ENCODE assay signal across 8 cellular contexts in genomic region chr15:65049418-65049840, GRCh38. TPM values are rescaled to one million over a fixed set of nuclear protein-coding genes. Genes with fewer than 3 reads are reported as not detected.
DNase-seq lines count a peak whose midpoint lies in the region; ATAC-seq and TF ChIP-seq lines count a peak whose summit lies in the region.

No MANE protein-coding gene starts in this region.

- no peaks in the 10 kb centered on the region for H3K27me3 Mint-ChIP-seq in H9 (ENCODE audit: low read depth)
- no peaks in the 10 kb centered on the region for H3K27me3 Mint-ChIP-seq in activated naive CD4-positive, alpha-beta T cell treated with anti-CD3 and anti-CD28 coated beads, Interleukin-2, amount 50 U/mL, for 24 hours

- no peak for TF ChIP-seq POLR2A in suprapubic skin (IDR thresholded peaks at IDR 0.05)

- H4K20me1 ChIP-seq in DND-41 (ENCODE audit: insufficient read depth, low read length) (no peaks in the 10 kb centered on the region), H9 (ENCODE audit: control insufficient read depth, insufficient read depth, insufficient read length) (no peaks in the 10 kb centered on the region), osteoblast (ENCODE audit: insufficient read depth, low read length) (no peaks in the 10 kb centered on the region)

- H2BK5ac ChIP-seq in H9 (ENCODE audit: insufficient read length, low read length): no peak overlapping the region

- no peak overlapping the region for H4K5ac ChIP-seq in H9 (ENCODE audit: insufficient read length, low read depth, low read length)

- H2AFZ ChIP-seq in DND-41 (ENCODE audit: low read depth, low read length) (no peak overlapping the region), H9 (ENCODE audit: low read length) (no peak overlapping the region), osteoblast (ENCODE audit: low read length) (peak overlapping the region; percentile 46)

- no CpG with 5 or more reads among the region's 19 CpGs for WGBS in H9 (ENCODE audit: extremely low coverage, insufficient read length, low lambda C conversion rate)
- 10% methylated on average over 13 of the region's 19 CpGs for WGBS in suprapubic skin

- H3K4me2 ChIP-seq in DND-41 (ENCODE audit: insufficient read depth, low read length) (peak overlapping the region; percentile 62), H9 (ENCODE audit: insufficient read depth, insufficient read length, low read length) (peak overlapping the region; percentile 27), osteoblast (ENCODE audit: insufficient read depth, low read length) (peak overlapping the region; percentile 81)

- H2BK15ac ChIP-seq in H9 (ENCODE audit: low read depth, low read length): no peak overlapping the region

- H3T11ph ChIP-seq in H9 (ENCODE audit: low read length): no peak overlapping the region

- no peak overlapping the region for H2BK120ac ChIP-seq in H9 (ENCODE audit: low read depth, low read length, poor library complexity, severe bottlenecking)

- H3K36me3 ChIP-seq in DND-41 (ENCODE audit: insufficient read depth, low read length): no peaks in the 10 kb centered on the region
- H3K36me3 ChIP-seq in SK-N-MC (ENCODE audit: insufficient read depth, low read length): no peaks in the 10 kb centered on the region
- no peaks in the 10 kb centered on the region for H3K36me3 ChIP-seq in osteoblast (ENCODE audit: insufficient read depth, low read length)
- H3K36me3 ChIP-seq in suprapubic skin: peaks cover 2% of the 10 kb centered on the region

- H4K8ac ChIP-seq in H9 (replicated peaks; ENCODE audit: insufficient read length, low read depth, low read length): no peak overlapping the region

- H3K79me2 ChIP-seq in DND-41 (ENCODE audit: insufficient read depth, low read length) (no peaks in the 10 kb centered on the region), H9 (ENCODE audit: insufficient read depth, low read length) (no peaks in the 10 kb centered on the region), osteoblast (ENCODE audit: insufficient read depth, low read length) (no peaks in the 10 kb centered on the region)

- H3K36me3 Mint-ChIP-seq in H9 (ENCODE audit: insufficient read depth in 1 of 3, low read depth in 3 of 3): no peaks in the 10 kb centered on the region
- no peaks in the 10 kb centered on the region for H3K36me3 Mint-ChIP-seq in activated naive CD4-positive, alpha-beta T cell treated with anti-CD3 and anti-CD28 coated beads, Interleukin-2, amount 50 U/mL, for 24 hours

- H2BK20ac ChIP-seq in H9 (ENCODE audit: low read depth, low read length, poor library complexity, severe bottlenecking): no peak overlapping the region

- no peak overlapping the region for H3K23ac ChIP-seq in H9 (ENCODE audit: insufficient read length, low read depth, low read length)

- no peak overlapping the region for H3K14ac ChIP-seq in H9 (ENCODE audit: insufficient read depth, low read length)

- no peaks in the 10 kb centered on the region for H3K79me1 ChIP-seq in H9 (ENCODE audit: insufficient read depth, low read depth, low read length, poor library complexity, severe bottlenecking)

- no peak overlapping the region for H4K91ac ChIP-seq in H9 (ENCODE audit: insufficient read length, low read depth, low read length)

- H3K23me2 ChIP-seq in H9 (ENCODE audit: insufficient read length, low read depth, low read length, poor library complexity, severe bottlenecking): no peaks in the 10 kb centered on the region

- DNase-seq in DND-41 (peak; percentile 89), H9 (peak; percentile 95), NAMALWA (ENCODE audit: low spot score) (peak; percentile 97), SK-N-MC (ENCODE audit: low read depth, low spot score) (peak; percentile 86), glomerular visceral epithelial cell (ENCODE audit: extremely low spot score) (peak; percentile 57), osteoblast (ENCODE audit: insufficient read length, low spot score, missing footprints) (peak; percentile 96), suprapubic skin (ENCODE audit: low spot score in 2 of 2) (peak; percentile 91 to 96)

- no peak overlapping the region for H3K4ac ChIP-seq in H9 (ENCODE audit: low read depth, low read length)

- H3K9ac ChIP-seq in DND-41 (ENCODE audit: low read depth, low read length): no peak overlapping the region
- no peak overlapping the region for H3K9ac ChIP-seq in H9 (ENCODE audit: extremely low read depth, insufficient read length, low read length)
- H3K9ac ChIP-seq in SK-N-MC (ENCODE audit: insufficient read length): no peak overlapping the region

- peak; percentile 98 for ATAC-seq in DND-41 (ENCODE audit: insufficient read depth, low read depth)

- no peak for TF ChIP-seq CTCF in DND-41 (IDR thresholded peaks at IDR 0.05; ENCODE audit: borderline replicate concordance, extremely low read depth, low read length, poor library complexity, severe bottlenecking)
- TF ChIP-seq CTCF in H9 (conservative IDR thresholded peaks at IDR 0.05): no peak
- no peak for TF ChIP-seq CTCF in osteoblast (IDR thresholded peaks at IDR 0.05; ENCODE audit: extremely low read depth, low read depth, low read length)
- TF ChIP-seq CTCF in suprapubic skin (IDR thresholded peaks at IDR 0.05): no peak

- H3K27ac ChIP-seq in DND-41 (ENCODE audit: low read length) (no peak overlapping the region), H9 (ENCODE audit: insufficient read length, low read depth, low read length) (no peak overlapping the region), SK-N-MC (no peak overlapping the region), osteoblast (ENCODE audit: low read depth, low read length) (no peak overlapping the region), suprapubic skin (no peak overlapping the region)

- TF ChIP-seq EP300 in suprapubic skin (IDR thresholded peaks at IDR 0.05): no peak

- H3K9me3 Mint-ChIP-seq in H9: no peaks in the 10 kb centered on the region
- H3K9me3 Mint-ChIP-seq in activated naive CD4-positive, alpha-beta T cell treated with anti-CD3 and anti-CD28 coated beads, Interleukin-2, amount 50 U/mL, for 24 hours: no peaks in the 10 kb centered on the region

- peak overlapping the region in 1 of 3 experiments; percentile 14; a peak in 1 of 7 replicates for H3K27ac Mint-ChIP-seq in H9
- H3K27ac Mint-ChIP-seq in activated naive CD4-positive, alpha-beta T cell treated with anti-CD3 and anti-CD28 coated beads, Interleukin-2, amount 50 U/mL, for 24 hours: no peak overlapping the region

- no peaks in the 10 kb centered on the region for H3K27me3 ChIP-seq in DND-41 (ENCODE audit: insufficient read depth, low read length, poor library complexity)
- no peaks in the 10 kb centered on the region for H3K27me3 ChIP-seq in H9 (ENCODE audit: insufficient read depth, low read length)
- H3K27me3 ChIP-seq in osteoblast (ENCODE audit: insufficient read depth, low read length): no peaks in the 10 kb centered on the region
- no peaks in the 10 kb centered on the region for H3K27me3 ChIP-seq in suprapubic skin

- H3K18ac ChIP-seq in H9 (ENCODE audit: insufficient read length, low read depth, low read length): no peak overlapping the region

- H3K56ac ChIP-seq in H9 (ENCODE audit: insufficient read length, low read depth, low read length): no peak overlapping the region

- H3K4me1 Mint-ChIP-seq in H9: peaks cover 13% of the 10 kb centered on the region in 2 experiments
- peaks cover 13% of the 10 kb centered on the region for H3K4me1 Mint-ChIP-seq in activated naive CD4-positive, alpha-beta T cell treated with anti-CD3 and anti-CD28 coated beads, Interleukin-2, amount 50 U/mL, for 24 hours

- H3K4me3 ChIP-seq in DND-41 (ENCODE audit: low read depth in 1 of 2, low read length in 2 of 2) (peak overlapping the region in 1 of 2 experiments; percentile 31; a peak in 1 of 4 replicates), SK-N-MC (peak overlapping the region; percentile 70), osteoblast (ENCODE audit: insufficient read depth, low read length) (peak overlapping the region; percentile 54), suprapubic skin (peak overlapping the region; percentile 32)

- H3K4me1 ChIP-seq in DND-41 (ENCODE audit: insufficient read depth, low read length): peaks cover 13% of the 10 kb centered on the region
- no peaks in the 10 kb centered on the region for H3K4me1 ChIP-seq in H9 (ENCODE audit: insufficient read depth, low read length)
- peaks cover 12% of the 10 kb centered on the region for H3K4me1 ChIP-seq in osteoblast (ENCODE audit: insufficient read depth, low read length)
- peaks cover 12% of the 10 kb centered on the region for H3K4me1 ChIP-seq in suprapubic skin

- H2AK5ac ChIP-seq in H9 (ENCODE audit: insufficient read length, low read length): no peak overlapping the region

- H3K9me3 ChIP-seq in DND-41 (ENCODE audit: insufficient read depth, low read length, severe bottlenecking): no peaks in the 10 kb centered on the region
- no peaks in the 10 kb centered on the region for H3K9me3 ChIP-seq in H9 (ENCODE audit: control insufficient read depth, low read depth, low read length)
- H3K9me3 ChIP-seq in SK-N-MC (ENCODE audit: low read depth, low read length): no peaks in the 10 kb centered on the region
- H3K9me3 ChIP-seq in osteoblast (ENCODE audit: low read depth, low read length): no peaks in the 10 kb centered on the region
- no peaks in the 10 kb centered on the region for H3K9me3 ChIP-seq in suprapubic skin

- no peak overlapping the region for H2BK12ac ChIP-seq in H9 (ENCODE audit: insufficient read length, low read depth, low read length)

- H3K4me3 Mint-ChIP-seq in H9: peak overlapping the region; percentile 35 to 62; a peak in 3 of 5 replicates
- H3K4me3 Mint-ChIP-seq in activated naive CD4-positive, alpha-beta T cell treated with anti-CD3 and anti-CD28 coated beads, Interleukin-2, amount 50 U/mL, for 24 hours: peak overlapping the region; percentile 63

RNA-seq across cellular contexts. Expression of gene SLC51B, which starts 4.2 kb away (rescaled TPM):
- not detected in 2 replicates for total RNA-seq in H9 (2021)
- total RNA-seq in osteoblast: not detected in 2 replicates
- total RNA-seq in suprapubic skin: under 1 TPM in 1 of 4 donors, not detected in 3; 0.60 TPM

RNA-seq across cellular contexts. Expression of gene RASL12, which starts 18.4 kb away (rescaled TPM):
- total RNA-seq in H9 (2021) (7.5 and 7.7 TPM in 2 replicates), osteoblast (under 0.01 and 0.36 TPM in 2 replicates), suprapubic skin (1 to 10 TPM; 4.8 to 9.7 (median 6.7) TPM)

RNA-seq across cellular contexts. Expression of gene MTFMT, which starts 20.0 kb away (rescaled TPM):
- total RNA-seq in H9 (2021): 13.2 and 16.0 TPM in 2 replicates
- total RNA-seq in osteoblast: 24.5 and 31.8 TPM in 2 replicates
- total RNA-seq in suprapubic skin: 100 to 1,000 TPM in 1 of 4 donors, 10 to 100 TPM in 3; 11.7 to 159 (median 18.1) TPM

RNA-seq across cellular contexts. Expression of gene KBTBD13, which starts 27.1 kb away (rescaled TPM):
- not detected in 2 replicates for total RNA-seq in H9 (2021)
- not detected in 2 replicates for total RNA-seq in osteoblast
- total RNA-seq in suprapubic skin: not detected

RNA-seq across cellular contexts. Expression of gene SPG21, which starts 59.7 kb away (rescaled TPM):
- total RNA-seq in H9 (2021) (64.2 and 66.6 TPM in 2 replicates), osteoblast (142 and 164 TPM in 2 replicates), suprapubic skin (10 to 100 TPM; 57.0 to 84.3 (median 73.5) TPM)

Comparison
In these comparisons a context has a peak if more than half of its experiments do, and no peak if none do; other contexts are left out.
1. H3K4me2 ChIP-seq: peak in every context shown above with its lines; median percentile 81 in osteoblast; 62 in DND-41; 27 in H9.